8 cellular contexts compared by ENCODE assay signal in the genomic region with DNA sequence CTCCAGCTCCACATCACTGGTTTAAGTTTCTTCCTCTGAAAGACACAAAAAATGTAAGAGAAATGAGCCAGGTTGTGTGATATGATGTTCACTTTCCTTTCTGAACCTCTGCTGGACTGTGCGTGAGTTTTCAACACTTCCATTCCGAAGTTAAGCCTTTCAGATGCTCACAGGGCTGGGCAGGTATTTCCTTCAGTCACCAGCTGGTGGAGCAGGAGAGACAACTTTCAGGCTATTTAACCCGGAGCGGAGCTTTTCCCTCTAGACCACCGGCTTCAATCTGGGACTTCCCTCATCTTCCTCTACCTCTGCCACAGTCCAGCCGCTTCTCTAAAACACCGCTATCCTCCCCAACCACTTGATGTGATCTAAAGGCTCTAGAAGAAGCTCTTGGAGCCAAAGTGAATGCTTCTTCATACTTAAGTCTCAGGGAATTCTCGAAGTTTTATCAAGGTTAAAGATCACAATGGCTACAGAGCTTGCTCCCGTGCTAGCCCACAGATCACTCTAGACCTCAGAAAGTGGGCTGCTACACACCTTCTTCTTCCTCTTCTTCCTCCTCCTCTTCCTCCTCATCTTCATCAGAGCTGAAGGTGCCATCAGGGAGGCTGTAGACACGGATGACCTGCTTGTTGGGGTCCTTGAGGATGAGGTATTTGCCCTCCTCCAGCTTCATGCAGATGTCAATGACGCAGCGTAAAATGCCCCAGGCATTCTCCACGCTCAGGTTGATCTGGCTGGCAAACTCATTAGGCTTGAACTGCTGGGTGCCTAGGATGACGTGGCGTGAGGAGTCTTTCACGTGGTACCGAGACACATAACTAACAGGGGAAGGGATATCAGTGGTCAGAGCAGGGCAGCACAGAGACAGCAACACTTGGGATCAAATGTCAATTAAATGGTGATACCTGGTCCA. TPM values are rescaled to one million over a fixed set of nuclear protein-coding genes. Genes with fewer than 3 reads are reported as not detected.
DNase-seq lines count a peak whose midpoint lies in the region; TF ChIP-seq lines count a peak whose summit lies in the region.

No MANE protein-coding gene starts in this region.

- no peak for TF ChIP-seq POLR2A in erythroblast (IDR thresholded peaks at IDR 0.05; ENCODE audit: low read length)

- no peak overlapping the region for H3K9ac ChIP-seq in neural progenitor cell

- H3K27me3 Mint-ChIP-seq in neural progenitor cell (ENCODE audit: insufficient read depth, low read depth), result peaks cover 4% of the 10 kb centered on the region

- H3K4me2 ChIP-seq in neural progenitor cell, result no peak overlapping the region

- peaks cover 6% of the 10 kb centered on the region for H3K4me1 Mint-ChIP-seq in neural progenitor cell

- H3K36me3 Mint-ChIP-seq in neural progenitor cell, result peaks cover 36% of the 10 kb centered on the region

- peak; percentile 50 for TF ChIP-seq CTCF in LNCAP (IDR thresholded peaks at IDR 0.05)
- peak; percentile 72 for TF ChIP-seq CTCF in WI38 (IDR thresholded peaks at IDR 0.05; ENCODE audit: low read depth, low read length)
- peak; percentile 60 for TF ChIP-seq CTCF in neural progenitor cell (IDR thresholded peaks at IDR 0.05)

- no peak overlapping the region for H2AFZ ChIP-seq in neural progenitor cell (replicated peaks)

- H3K27ac ChIP-seq in neural progenitor cell, result no peak overlapping the region

- H3K79me2 ChIP-seq in neural progenitor cell (ENCODE audit: low read depth), result no peaks in the 10 kb centered on the region

- H3K9me3 ChIP-seq in neural progenitor cell (ENCODE audit: low read depth), result no peaks in the 10 kb centered on the region

- peak; percentile 29 for DNase-seq in NOMO-1 treated with DMSO at 0.1 percent for 48 hours (lab: John Stamatoyannopoulos, UW; ENCODE audit: unreplicated experiment)
- DNase-seq in NOMO-1 treated with dmso at 0.1 percent for 144 hours (lab: John Stamatoyannopoulos, UW; ENCODE audit: unreplicated experiment), result no peak
- DNase-seq in erythroblast (lab: John Stamatoyannopoulos, UW), result peak; percentile 49 to 58
- peak; percentile 74 for DNase-seq in neural progenitor cell (ENCODE audit: low spot score)
- no peak for DNase-seq in occipital lobe (lab: John Stamatoyannopoulos, UW)
- no peak for DNase-seq in Ammon's horn (ENCODE audit: low spot score)

- peaks cover 6% of the 10 kb centered on the region for H4K20me1 ChIP-seq in neural progenitor cell (ENCODE audit: low read depth)

- H3F3A ChIP-seq in neural progenitor cell (ENCODE audit: low read depth), result peaks cover 57% of the 10 kb centered on the region

- no peak overlapping the region for H3K4me3 Mint-ChIP-seq in neural progenitor cell

- peaks cover 3% of the 10 kb centered on the region for H3K27me3 ChIP-seq in neural progenitor cell

- no peak overlapping the region for H3K27ac Mint-ChIP-seq in neural progenitor cell

- no peaks in the 10 kb centered on the region for H3K9me3 Mint-ChIP-seq in neural progenitor cell

- H3K36me3 ChIP-seq in neural progenitor cell, result peaks cover 13% of the 10 kb centered on the region

- H3K4me1 ChIP-seq in neural progenitor cell, result no peaks in the 10 kb centered on the region

- H3K4me3 ChIP-seq in WI38 (ENCODE audit: low read depth, low read length), result no peak overlapping the region
- no peak overlapping the region for H3K4me3 ChIP-seq in neural progenitor cell

RNA-seq across cellular contexts. Expression of a gene that starts 4.4 kb away (rescaled TPM):
- total RNA-seq in neural progenitor cell (ENCODE audit: low replicate concordance) (4.7 and 10.4 TPM in 2 replicates), occipital lobe (10.6 TPM)

RNA-seq across cellular contexts. Expression of a gene that starts 17.7 kb away (rescaled TPM):
- total RNA-seq in neural progenitor cell (ENCODE audit: low replicate concordance), result 321 and 361 TPM in 2 replicates
- 200 TPM for total RNA-seq in occipital lobe

RNA-seq across cellular contexts. Expression of a gene that starts 29.8 kb away (rescaled TPM):
- total RNA-seq in neural progenitor cell (ENCODE audit: low replicate concordance), result 19.8 and 31.8 TPM in 2 replicates
- 14.3 TPM for total RNA-seq in occipital lobe

Comparison
In these comparisons a context has a peak if more than half of its experiments do, and no peak if none do; other contexts are left out.
1. DNase-seq: peak in NOMO-1 treated with DMSO at 0.1 percent for 48 hours (single experiment), erythroblast (2 of 2) and neural progenitor cell (single experiment); none in NOMO-1 treated with dmso at 0.1 percent for 144 hours (single experiment), occipital lobe (single experiment) and Ammon's horn (single experiment).
2. Peak in every context shown above with its lines, with median percentiles within 50 percentile points of each other: CTCF ChIP-seq.